1 cellular context compared by ENCODE assay signal in genomic region chr13:72875233-72875632, GRCh38.
TF ChIP-seq lines count a peak whose summit lies in the region.

No MANE protein-coding gene starts in this region.

TF ChIP-seq in HepG2, 621 proteins besides CTCF, POLR2A, EP300 and RAD21 (continued from another document):
- TF ChIP-seq ZBTB2 (CRISPR knock-in tag; IDR thresholded peaks at IDR 0.05; ENCODE audit: low read depth) (no peak), ZFAT (CRISPR knock-in tag; conservative IDR thresholded peaks at IDR 0.05) (no peak), BCL6 (CRISPR knock-in tag; IDR thresholded peaks at IDR 0.05) (no peak), NR2F2 (IDR thresholded peaks at IDR 0.05; ENCODE audit: borderline replicate concordance, low read depth) (no peak), ZMYM2 (CRISPR knock-in tag; IDR thresholded peaks at IDR 0.05) (no peak)
- TF ChIP-seq, protein P1, sequence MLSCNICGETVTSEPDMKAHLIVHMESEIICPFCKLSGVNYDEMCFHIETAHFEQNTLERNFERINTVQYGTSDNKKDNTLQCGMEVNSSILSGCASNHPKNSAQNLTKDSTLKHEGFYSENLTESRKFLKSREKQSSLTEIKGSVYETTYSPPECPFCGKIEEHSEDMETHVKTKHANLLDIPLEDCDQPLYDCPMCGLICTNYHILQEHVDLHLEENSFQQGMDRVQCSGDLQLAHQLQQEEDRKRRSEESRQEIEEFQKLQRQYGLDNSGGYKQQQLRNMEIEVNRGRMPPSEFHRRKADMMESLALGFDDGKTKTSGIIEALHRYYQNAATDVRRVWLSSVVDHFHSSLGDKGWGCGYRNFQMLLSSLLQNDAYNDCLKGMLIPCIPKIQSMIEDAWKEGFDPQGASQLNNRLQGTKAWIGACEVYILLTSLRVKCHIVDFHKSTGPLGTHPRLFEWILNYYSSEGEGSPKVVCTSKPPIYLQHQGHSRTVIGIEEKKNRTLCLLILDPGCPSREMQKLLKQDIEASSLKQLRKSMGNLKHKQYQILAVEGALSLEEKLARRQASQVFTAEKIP (CRISPR knock-in tag; IDR thresholded peaks at IDR 0.05; ENCODE audit: borderline replicate concordance): no peak
